ENCODE assay signal across 16 cellular contexts in the genomic region with DNA sequence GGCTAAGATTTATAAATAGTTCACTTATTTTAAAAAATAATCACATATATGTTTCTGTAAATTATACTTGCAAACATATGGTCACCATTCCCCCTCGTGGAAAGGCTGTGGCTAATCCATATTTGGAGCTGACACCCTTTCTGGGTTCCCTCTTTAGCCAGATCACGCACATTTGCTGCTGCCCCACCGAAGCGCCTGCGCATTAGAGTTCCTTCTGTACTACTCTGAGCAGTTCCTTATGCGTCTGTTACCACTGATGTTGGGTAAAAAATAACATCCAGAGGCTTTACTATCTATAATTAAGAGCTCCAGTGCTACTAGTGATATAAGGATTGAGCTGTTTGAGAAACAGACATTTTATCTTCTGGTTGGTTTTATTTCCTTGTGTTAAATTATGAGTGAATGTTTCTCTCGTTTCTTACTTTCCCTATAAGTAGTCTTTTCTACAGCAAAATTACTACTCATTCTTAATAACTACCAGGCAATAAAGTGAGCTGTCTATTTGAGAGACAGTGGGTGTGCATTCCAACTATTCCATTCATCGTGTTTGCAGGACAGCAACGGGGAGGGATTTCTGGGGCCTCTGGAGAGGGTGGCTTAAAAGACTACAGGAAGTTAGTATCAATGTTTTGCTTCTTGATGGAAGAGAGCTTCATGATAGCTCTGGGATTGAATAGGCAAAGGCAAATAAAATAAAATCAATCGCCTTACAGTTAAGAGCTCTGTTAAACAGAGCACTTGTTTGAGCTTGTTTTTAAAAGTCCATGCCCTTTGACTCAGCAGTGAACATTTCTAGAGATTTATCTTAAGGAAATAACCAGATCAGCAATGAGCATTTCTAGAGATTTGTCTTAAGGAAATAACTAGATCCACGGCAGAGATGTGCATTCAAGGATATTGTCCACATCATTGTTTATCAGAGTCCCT.
DNase-seq lines count a peak whose midpoint lies in the region; ATAC-seq, FAIRE-seq and TF ChIP-seq lines count a peak whose summit lies in the region.
"Had no signal": no experiment of that assay in that cellular context is flagged by ENCODE, and none has a peak within 500 bp of the region (broad histone marks: within the 10 kb centered on the region; RNA-seq: fewer than 3 reads in every experiment).

No MANE protein-coding gene starts in this region.

- peaks cover under 1% of the 10 kb centered on the region for H3K9me3 Mint-ChIP-seq in astrocyte (ENCODE audit: unreplicated experiment)
- H3K9me3 Mint-ChIP-seq in activated T-helper 17 cell treated with anti-CD3 and anti-CD28 coated beads, Interleukin-2, amount 50 U/mL, for 72 hours: no peaks in the 10 kb centered on the region
- H3K9me3 Mint-ChIP-seq: activated CD4-positive, alpha-beta T cell treated with anti-CD3 and anti-CD28 coated beads, Interleukin-2, amount 10 ng/mL, durations not matched to agents 7 days and 5 days; activated T-helper 1 cell treated with anti-CD3 and anti-CD28 coated beads, Interleukin-12 subunit alpha, Interleukin-12 subunit beta, Interleukin-2, Interleukin-4 antibody, amounts not matched to agents 30 ng/mL and 10 ng/mL and 1 ng/mL, durations not matched to agents 14 hours and 24 hours and 36 hours; endodermal cell had no signal

- H3K4me3 ChIP-seq in ACC112 (ENCODE audit: low read depth, low read length): no peak overlapping the region
- no peak overlapping the region for H3K4me3 ChIP-seq in astrocyte (ENCODE audit: insufficient read depth, low read depth, low read length)
- H3K4me3 ChIP-seq: body of pancreas, PC-9, psoas muscle, uterus had no signal

- peaks cover 8% of the 10 kb centered on the region for H3K4me1 Mint-ChIP-seq in astrocyte (ENCODE audit: low read depth, unreplicated experiment)
- H3K4me1 Mint-ChIP-seq in activated T-helper 17 cell treated with anti-CD3 and anti-CD28 coated beads, Interleukin-2, amount 50 U/mL, for 72 hours: no peaks in the 10 kb centered on the region
- H3K4me1 Mint-ChIP-seq: activated CD4-positive, alpha-beta T cell treated with anti-CD3 and anti-CD28 coated beads, Interleukin-2, amount 10 ng/mL, durations not matched to agents 7 days and 5 days had no signal

- no peak overlapping the region for H3K27ac ChIP-seq in ACC112 (ENCODE audit: low read depth, low read length)
- H3K27ac ChIP-seq in astrocyte (ENCODE audit: low read depth, low read length): no peak overlapping the region
- H3K27ac ChIP-seq: PC-9, psoas muscle had no signal

- H3K79me2 ChIP-seq in ACC112 (ENCODE audit: control insufficient read depth, insufficient read depth, low read length, unreplicated experiment) (no peaks in the 10 kb centered on the region), astrocyte (ENCODE audit: insufficient read depth, low read length) (no peaks in the 10 kb centered on the region)

- no peak for ATAC-seq in activated T-helper 17 cell treated with anti-CD3 and anti-CD28 coated beads, Interleukin-2, amount 50 U/mL, for 72 hours (replicated peaks)

- no peaks in the 10 kb centered on the region for H3K9me3 ChIP-seq in astrocyte (ENCODE audit: insufficient read depth, low read depth, low read length)
- H3K9me3 ChIP-seq: body of pancreas, psoas muscle, uterus had no signal

- no peak overlapping the region for H3K9ac ChIP-seq in astrocyte (ENCODE audit: low read length)

- no peaks in the 10 kb centered on the region for H3K27me3 Mint-ChIP-seq in astrocyte (ENCODE audit: low read depth, unreplicated experiment)
- H3K27me3 Mint-ChIP-seq in activated T-helper 17 cell treated with anti-CD3 and anti-CD28 coated beads, Interleukin-2, amount 50 U/mL, for 72 hours: peaks cover 7% of the 10 kb centered on the region

- peak; percentile 22 for DNase-seq in HPDE6-E6E7 (ENCODE audit: extremely low spot score)
- DNase-seq in astrocyte (ENCODE audit: low read depth): no peak
- DNase-seq in kidney tubule cell (ENCODE audit: low spot score): peak; percentile 20
- no peak for DNase-seq in SIG-M5 (lab: John Stamatoyannopoulos, UW)
- DNase-seq in ureter (ENCODE audit: low spot score): no peak
- no peak for DNase-seq in activated CD8-positive, alpha-beta memory T cell treated with anti-CD3 and anti-CD28 coated beads, Interleukin-2, amount 50 U/mL, for 48 hours
- DNase-seq: NCI-H2171 treated with DMSO at 0.1 percent for 48 hours had no signal

- no peak for TF ChIP-seq CTCF in astrocyte (IDR thresholded peaks at IDR 0.05; ENCODE audit: insufficient read depth, low read depth, low read length)

- H3K27me3 ChIP-seq in ACC112 (ENCODE audit: insufficient read depth, low read length) (no peaks in the 10 kb centered on the region), astrocyte (ENCODE audit: insufficient read depth, low read length) (peaks cover 2% of the 10 kb centered on the region)
- H3K27me3 ChIP-seq: uterus had no signal

- H3K36me3 Mint-ChIP-seq in astrocyte (ENCODE audit: low read depth, unreplicated experiment): no peaks in the 10 kb centered on the region
- no peaks in the 10 kb centered on the region for H3K36me3 Mint-ChIP-seq in activated T-helper 17 cell treated with anti-CD3 and anti-CD28 coated beads, Interleukin-2, amount 50 U/mL, for 72 hours (ENCODE audit: low read depth)

- no peaks in the 10 kb centered on the region for H3K36me3 ChIP-seq in ACC112 (ENCODE audit: insufficient read depth, low read length)
- H3K36me3 ChIP-seq in astrocyte (ENCODE audit: insufficient read depth, low read length): no peaks in the 10 kb centered on the region
- H3K36me3 ChIP-seq: uterus had no signal

- H3K4me3 Mint-ChIP-seq in astrocyte (ENCODE audit: unreplicated experiment): no peak overlapping the region
- H3K4me3 Mint-ChIP-seq in activated T-helper 17 cell treated with anti-CD3 and anti-CD28 coated beads, Interleukin-2, amount 50 U/mL, for 72 hours: no peak overlapping the region
- H3K4me3 Mint-ChIP-seq: activated CD4-positive, alpha-beta T cell treated with anti-CD3 and anti-CD28 coated beads, Interleukin-2, amount 10 ng/mL, durations not matched to agents 7 days and 5 days; activated T-helper 1 cell treated with anti-CD3 and anti-CD28 coated beads, Interleukin-12 subunit alpha, Interleukin-12 subunit beta, Interleukin-2, Interleukin-4 antibody, amounts not matched to agents 30 ng/mL and 10 ng/mL and 1 ng/mL, durations not matched to agents 14 hours and 24 hours and 36 hours; endodermal cell had no signal

- H3K4me1 ChIP-seq in ACC112 (ENCODE audit: control insufficient read depth, insufficient read depth, low read length, unreplicated experiment) (no peaks in the 10 kb centered on the region), astrocyte (ENCODE audit: insufficient read depth, low read length) (no peaks in the 10 kb centered on the region)
- H3K4me1 ChIP-seq: psoas muscle, uterus had no signal

- no peak overlapping the region for H3K4me2 ChIP-seq in astrocyte (ENCODE audit: low read length)
- H3K4me2 ChIP-seq: PC-9 had no signal

- H2AFZ ChIP-seq in ACC112 (ENCODE audit: low read length, unreplicated experiment) (peak overlapping the region; percentile 40), astrocyte (ENCODE audit: low read depth, low read length) (no peak overlapping the region)
- H2AFZ ChIP-seq: PC-9 had no signal

- peak overlapping the region; percentile 8 for H3K27ac Mint-ChIP-seq in astrocyte (ENCODE audit: unreplicated experiment)
- no peak overlapping the region for H3K27ac Mint-ChIP-seq in activated T-helper 17 cell treated with anti-CD3 and anti-CD28 coated beads, Interleukin-2, amount 50 U/mL, for 72 hours
- H3K27ac Mint-ChIP-seq: activated CD4-positive, alpha-beta T cell treated with anti-CD3 and anti-CD28 coated beads, Interleukin-2, amount 10 ng/mL, durations not matched to agents 7 days and 5 days; activated T-helper 1 cell treated with anti-CD3 and anti-CD28 coated beads, Interleukin-12 subunit alpha, Interleukin-12 subunit beta, Interleukin-2, Interleukin-4 antibody, amounts not matched to agents 30 ng/mL and 10 ng/mL and 1 ng/mL, durations not matched to agents 14 hours and 24 hours and 36 hours; endodermal cell had no signal

- no peak for FAIRE-seq in astrocyte (lab: Jason Lieb, UNC)

- H4K20me1 ChIP-seq in astrocyte (ENCODE audit: insufficient read depth, low read length): no peaks in the 10 kb centered on the region

Comparison
In these comparisons a context has a peak if more than half of its experiments do, and no peak if none do; other contexts are left out.
1. DNase-seq: peak in HPDE6-E6E7 (single experiment) and kidney tubule cell (single experiment); none in astrocyte (single experiment), SIG-M5 (single experiment), ureter (single experiment) and activated CD8-positive, alpha-beta memory T cell treated with anti-CD3 and anti-CD28 coated beads, Interleukin-2, amount 50 U/mL, for 48 hours (single experiment).